Comparison of ENCODE assay signal across 15 cellular contexts in genomic region chr13:94020833-94021232, GRCh38.
A peak's percentile ranks its signal among the peaks of the same experiment; 100 is the strongest.
DNase-seq lines count a peak whose midpoint lies in the region; ATAC-seq, FAIRE-seq and TF ChIP-seq lines count a peak whose summit lies in the region.
"Had no signal": no experiment of that assay in that cellular context is flagged by ENCODE, and none has a peak within 500 bp of the region (broad histone marks: within the 10 kb centered on the region; RNA-seq: fewer than 3 reads in every experiment).

No MANE protein-coding gene starts in this region.

- H3K79me2 ChIP-seq in osteoblast (ENCODE audit: insufficient read depth, low read length): no peaks in the 10 kb centered on the region

- TF ChIP-seq CTCF in bronchial epithelial cell (IDR thresholded peaks at IDR 0.05; ENCODE audit: insufficient read depth, low read length, severe bottlenecking) (no peak), osteoblast (IDR thresholded peaks at IDR 0.05; ENCODE audit: extremely low read depth, low read depth, low read length) (no peak)

- peaks cover 9% of the 10 kb centered on the region for H3K4me1 ChIP-seq in osteoblast (ENCODE audit: insufficient read depth, low read length)
- H3K4me1 ChIP-seq: spleen, vagina had no signal

- peak overlapping the region; percentile 5 for H3K4me2 ChIP-seq in osteoblast (ENCODE audit: insufficient read depth, low read length)

- no peak for FAIRE-seq in bronchial epithelial cell (lab: Jason Lieb, UNC)

- H4K20me1 ChIP-seq in osteoblast (ENCODE audit: insufficient read depth, low read length): no peaks in the 10 kb centered on the region

- H3K27me3 ChIP-seq in bronchial epithelial cell (ENCODE audit: control insufficient read depth, insufficient read depth, low read length) (no peaks in the 10 kb centered on the region), osteoblast (ENCODE audit: insufficient read depth, low read length) (no peaks in the 10 kb centered on the region)
- H3K27me3 ChIP-seq: spleen, vagina had no signal

- H3K4me3 ChIP-seq in bronchial epithelial cell (ENCODE audit: low read depth, low read length) (no peak overlapping the region), osteoblast (ENCODE audit: insufficient read depth, low read length) (no peak overlapping the region)
- H3K4me3 ChIP-seq: spleen, vagina had no signal

- H3K36me3 ChIP-seq in bronchial epithelial cell (ENCODE audit: control insufficient read depth, insufficient read depth, low read length): no peaks in the 10 kb centered on the region
- no peaks in the 10 kb centered on the region for H3K36me3 ChIP-seq in osteoblast (ENCODE audit: insufficient read depth, low read length)
- H3K36me3 ChIP-seq: spleen, vagina had no signal

- H2AFZ ChIP-seq in osteoblast (ENCODE audit: low read length): no peak overlapping the region

- ATAC-seq in GM21515 (IDR thresholded peaks at IDR 0.05; ENCODE audit: unreplicated experiment) (no peak), GM21526 (IDR thresholded peaks at IDR 0.05; ENCODE audit: low FRiP score, unreplicated experiment) (no peak)

- peak; percentile 35 for DNase-seq in EL
- DNase-seq in LHCN-M2 (ENCODE audit: low read depth): peak; percentile 74
- peak; percentile 59 for DNase-seq in bronchial epithelial cell (ENCODE audit: low read depth)
- DNase-seq in osteoblast (ENCODE audit: insufficient read length, low spot score, missing footprints): peak; percentile 58
- no peak for DNase-seq in islet precursor cell
- DNase-seq: activated CD4-positive, CD25-positive, alpha-beta regulatory T cell; activated naive CD4-positive, alpha-beta T cell; DMS79 treated with DMSO at 0.1 percent for 48 hours; NCI-H1930; NCI-H774; occipital lobe; spleen had no signal

- no peak overlapping the region for H3K27ac ChIP-seq in osteoblast (ENCODE audit: low read depth, low read length)
- H3K27ac ChIP-seq: spleen, vagina had no signal

- no peaks in the 10 kb centered on the region for H3K9me3 ChIP-seq in osteoblast (ENCODE audit: low read depth, low read length)
- H3K9me3 ChIP-seq: spleen, vagina had no signal
